In the genomic region with DNA sequence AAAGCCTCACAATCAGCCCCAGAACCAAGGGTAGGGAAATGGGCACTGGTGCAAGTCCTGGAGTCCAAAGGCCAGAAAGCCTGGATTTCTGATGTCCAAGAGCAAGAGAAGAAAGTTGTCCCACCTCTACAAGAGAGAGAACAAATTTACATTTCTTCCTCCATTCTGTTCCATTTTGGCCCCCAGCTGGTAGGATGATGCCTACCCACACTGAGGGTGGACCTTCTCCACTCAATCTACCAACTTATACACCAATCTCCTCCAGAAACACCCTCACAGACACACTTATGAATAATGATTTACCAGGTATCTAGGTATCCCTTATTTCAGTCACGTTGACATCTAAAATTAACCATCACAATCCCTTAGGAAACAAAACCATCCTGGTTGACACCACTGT, we compare ENCODE assay signal across 20 cellular contexts.
DNase-seq lines count a peak whose midpoint lies in the region; FAIRE-seq and TF ChIP-seq lines count a peak whose summit lies in the region.
"Had no signal": no experiment of that assay in that cellular context is flagged by ENCODE, and none has a peak within 500 bp of the region (broad histone marks: within the 10 kb centered on the region; RNA-seq: fewer than 3 reads in every experiment).

No MANE protein-coding gene starts in this region.

- no peak overlapping the region for H3K4me3 ChIP-seq in astrocyte (ENCODE audit: insufficient read depth, low read depth, low read length)
- H3K4me3 ChIP-seq: GM23248, HAP-1 had no signal

- no peak overlapping the region for H3K27ac ChIP-seq in astrocyte (ENCODE audit: low read depth, low read length)
- H3K27ac ChIP-seq: GM23248 had no signal

- peaks cover 2% of the 10 kb centered on the region for H3K9me3 Mint-ChIP-seq in astrocyte (ENCODE audit: unreplicated experiment)
- H3K9me3 Mint-ChIP-seq: CD4-positive, alpha-beta T cell had no signal

- no peaks in the 10 kb centered on the region for H3K79me2 ChIP-seq in astrocyte (ENCODE audit: insufficient read depth, low read length)

- no peak overlapping the region for H3K4me3 Mint-ChIP-seq in astrocyte (ENCODE audit: unreplicated experiment)
- H3K4me3 Mint-ChIP-seq: CD4-positive, alpha-beta T cell had no signal

- H3K36me3 Mint-ChIP-seq in astrocyte (ENCODE audit: low read depth, unreplicated experiment), result no peaks in the 10 kb centered on the region

- H3K36me3 ChIP-seq in astrocyte (ENCODE audit: insufficient read depth, low read length), result no peaks in the 10 kb centered on the region
- H3K36me3 ChIP-seq: BE2C, HAP-1 had no signal

- H3K27ac Mint-ChIP-seq in astrocyte (ENCODE audit: unreplicated experiment), result no peak overlapping the region
- H3K27ac Mint-ChIP-seq: CD4-positive, alpha-beta T cell had no signal

- H3K27me3 ChIP-seq in astrocyte (ENCODE audit: insufficient read depth, low read length), result no peaks in the 10 kb centered on the region
- H3K27me3 ChIP-seq: BE2C had no signal

- no peaks in the 10 kb centered on the region for H4K20me1 ChIP-seq in astrocyte (ENCODE audit: insufficient read depth, low read length)

- peak; percentile 97 for FAIRE-seq in astrocyte (lab: Jason Lieb, UNC)
- FAIRE-seq: D721Med, GM12892, GM18507, HepG2 had no signal

- no peak overlapping the region for H3K9ac ChIP-seq in astrocyte (ENCODE audit: low read length)
- H3K9ac ChIP-seq: GM23248 had no signal

- no peaks in the 10 kb centered on the region for H3K9me3 ChIP-seq in astrocyte (ENCODE audit: insufficient read depth, low read depth, low read length)
- H3K9me3 ChIP-seq: BE2C, Caco-2 had no signal

- no peak overlapping the region for H2AFZ ChIP-seq in astrocyte (ENCODE audit: low read depth, low read length)
- H2AFZ ChIP-seq: GM23248 had no signal

- TF ChIP-seq CTCF in astrocyte (IDR thresholded peaks at IDR 0.05; ENCODE audit: insufficient read depth, low read depth, low read length), result no peak

- peak; percentile 49 for DNase-seq in activated CD8-positive, alpha-beta memory T cell treated with anti-CD3 and anti-CD28 coated beads for 24 hours
- DNase-seq in activated CD8-positive, alpha-beta memory T cell treated with anti-CD3 and anti-CD28 coated beads, Interleukin-2, amount 50 U/mL, for 4 hours, result no peak
- DNase-seq in KBM-7 (peak; percentile 36), M059J (ENCODE audit: low read depth) (peak; percentile 1), astrocyte (ENCODE audit: low read depth) (no peak), NCI-H69 (lab: John Stamatoyannopoulos, UW) (no peak), CD1c-positive myeloid dendritic cell (ENCODE audit: extremely low spot score) (no peak)
- DNase-seq: ACHN; BE2C; C1 segment of cervical spinal cord; Caco-2; CD4-positive, alpha-beta T cell; DMS79; GDM1; GM23248 had no signal

- no peaks in the 10 kb centered on the region for H3K4me1 Mint-ChIP-seq in astrocyte (ENCODE audit: low read depth, unreplicated experiment)

- H3K4me1 ChIP-seq in astrocyte (ENCODE audit: insufficient read depth, low read length), result no peaks in the 10 kb centered on the region
- H3K4me1 ChIP-seq: BE2C, Caco-2, HAP-1 had no signal

- H3K4me2 ChIP-seq in astrocyte (ENCODE audit: low read length), result no peak overlapping the region

- in situ Hi-C loops in KBM-7 (cut with MboI; ENCODE audit: low pct_unique_long_range_greater_than_20kb, low sequenced_read_pairs), result loop anchor here (25.0 kb wide), 1 partner anchor 104 kb away; no protein-coding TSS in a partner anchor

- H3K27me3 Mint-ChIP-seq in astrocyte (ENCODE audit: low read depth, unreplicated experiment), result no peaks in the 10 kb centered on the region
- H3K27me3 Mint-ChIP-seq: CD4-positive, alpha-beta T cell had no signal

Comparison
In these comparisons a context has a peak if more than half of its experiments do, and no peak if none do; other contexts are left out.
1. DNase-seq: peak in activated CD8-positive, alpha-beta memory T cell treated with anti-CD3 and anti-CD28 coated beads for 24 hours (single experiment), KBM-7 (single experiment) and M059J (single experiment); none in activated CD8-positive, alpha-beta memory T cell treated with anti-CD3 and anti-CD28 coated beads, Interleukin-2, amount 50 U/mL, for 4 hours (single experiment), astrocyte (single experiment), NCI-H69 (single experiment) and CD1c-positive myeloid dendritic cell (single experiment).